ENCODE assay signal across 9 cellular contexts in the genomic region with DNA sequence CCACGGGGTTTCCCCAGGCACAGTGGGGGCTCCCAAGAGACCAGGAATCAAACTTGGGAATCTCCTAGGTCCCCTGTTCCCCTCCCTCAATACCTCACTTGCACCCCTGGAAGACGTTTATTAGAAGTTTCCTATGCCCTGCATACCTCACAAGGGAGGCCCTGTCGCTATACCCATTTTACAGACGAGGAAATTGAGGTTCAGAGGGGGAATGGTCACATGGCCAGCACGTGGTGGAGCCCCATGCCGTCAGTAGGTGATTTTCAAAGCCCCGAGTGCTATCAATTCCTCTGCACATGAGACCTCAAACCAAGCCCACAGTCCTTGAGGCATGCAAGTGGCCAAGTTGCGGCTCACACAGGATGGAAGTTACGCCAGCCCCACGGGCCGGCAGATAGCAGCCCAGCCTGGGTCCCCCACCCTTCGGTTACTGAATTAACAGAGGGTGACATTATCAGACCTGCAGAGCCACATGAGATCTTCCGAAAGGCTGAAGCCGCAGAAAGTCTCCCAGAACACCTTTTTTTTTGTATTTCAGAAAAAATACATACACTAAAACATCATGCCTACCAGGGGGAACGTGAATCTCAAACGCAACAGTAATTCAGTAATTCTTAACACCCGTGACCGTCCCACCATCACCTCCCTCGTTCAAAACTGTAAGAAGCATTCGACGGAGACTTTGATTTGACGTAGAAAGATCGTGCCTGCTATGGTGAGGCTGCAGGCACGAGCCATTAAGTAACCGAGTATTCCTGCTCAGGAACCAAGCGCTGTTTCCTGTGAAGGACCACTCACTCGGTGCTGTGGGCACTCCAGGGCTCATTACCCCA.
DNase-seq lines count a peak whose midpoint lies in the region; FAIRE-seq and TF ChIP-seq lines count a peak whose summit lies in the region.
"Had no signal": no experiment of that assay in that cellular context is flagged by ENCODE, and none has a peak within 500 bp of the region (broad histone marks: within the 10 kb centered on the region; RNA-seq: fewer than 3 reads in every experiment).

No MANE protein-coding gene starts in this region.

- H3K36me3 ChIP-seq in endothelial cell of umbilical vein (ENCODE audit: control insufficient read depth in 2 of 2, extremely low read depth in 1 of 2, insufficient read depth in 2 of 2, low read length in 2 of 2) (peaks cover 2 to 19% of the 10 kb centered on the region in 2 experiments), osteoblast (ENCODE audit: insufficient read depth, low read length) (peaks cover 33% of the 10 kb centered on the region), tibial nerve (peaks cover 0 to 53% (median 9%) of the 10 kb centered on the region in 3 donors)

- FAIRE-seq in endothelial cell of umbilical vein (lab: Jason Lieb, UNC), result no peak

- H3K4me3 ChIP-seq in endothelial cell of umbilical vein (replicated peaks in 1 of 3; ENCODE audit: insufficient read depth in 1 of 3, low read depth in 1 of 3, low read length in 3 of 3) (no peak overlapping the region), osteoblast (ENCODE audit: insufficient read depth, low read length) (no peak overlapping the region), tibial nerve (peak overlapping the region in 1 of 4 donors; percentile 20)

- POLR2A ChIA-PET in endothelial cell of umbilical vein (lab: Charles Lee), result no interaction called here

- H3K79me2 ChIP-seq in endothelial cell of umbilical vein (ENCODE audit: control insufficient read depth, insufficient read depth, low read length) (no peaks in the 10 kb centered on the region), osteoblast (ENCODE audit: insufficient read depth, low read length) (peaks cover 2% of the 10 kb centered on the region)

- no peaks in the 10 kb centered on the region for H3K27me3 ChIP-seq in endothelial cell of umbilical vein (ENCODE audit: control insufficient read depth in 2 of 2, insufficient read depth in 2 of 2, low read length in 2 of 2)
- no peaks in the 10 kb centered on the region for H3K27me3 ChIP-seq in osteoblast (ENCODE audit: insufficient read depth, low read length)
- no peaks in the 10 kb centered on the region for H3K27me3 ChIP-seq in tibial nerve

- H3K4me2 ChIP-seq in endothelial cell of umbilical vein (ENCODE audit: insufficient read depth, low read length) (peak overlapping the region; percentile 9), osteoblast (ENCODE audit: insufficient read depth, low read length) (peak overlapping the region; percentile 46)

- no peak for TF ChIP-seq EP300 in tibial nerve (IDR thresholded peaks at IDR 0.05)

- H3K9me3 ChIP-seq in endothelial cell of umbilical vein (replicated peaks; ENCODE audit: control insufficient read depth, insufficient read depth, low read length), result no peaks in the 10 kb centered on the region
- no peaks in the 10 kb centered on the region for H3K9me3 ChIP-seq in osteoblast (ENCODE audit: low read depth, low read length)
- H3K9me3 ChIP-seq in tibial nerve, result no peaks in the 10 kb centered on the region

- CTCF ChIA-PET in endothelial cell of umbilical vein (lab: Charles Lee), result interaction anchor here (1.7 kb wide), 1 partner anchor 43 kb away, joined by 4 read pairs; no protein-coding TSS in a partner anchor

- H2AFZ ChIP-seq in endothelial cell of umbilical vein (ENCODE audit: low read depth, low read length) (no peak overlapping the region), osteoblast (ENCODE audit: low read length) (no peak overlapping the region)

- DNase-seq in activated CD8-positive, alpha-beta memory T cell treated with anti-CD3 and anti-CD28 coated beads for 4 hours (ENCODE audit: low read depth in 2 of 2), result peak; percentile 14 to 33
- DNase-seq in activated CD8-positive, alpha-beta memory T cell treated with anti-CD3 and anti-CD28 coated beads for 24 hours, result no peak
- DNase-seq in endothelial cell of umbilical vein (ENCODE audit: low read depth, low spot score) (no peak), osteoblast (ENCODE audit: insufficient read length, low spot score, missing footprints) (no peak), tibial nerve (ENCODE audit: low spot score in 2 of 2) (no peak), nucleus accumbens (lab: John Stamatoyannopoulos, UW) (no peak), glomerular visceral epithelial cell (ENCODE audit: extremely low spot score) (no peak), germinal center (ENCODE audit: low spot score) (no peak)
- DNase-seq: 8988T had no signal

- dilution Hi-C loops in endothelial cell of umbilical vein (cut with MboI; ENCODE audit: extremely low pct_ligation_motif_present, low sequenced_read_pairs), result no loop called here

- TSS peak; percentile 43 for BruUV-seq in endothelial cell of umbilical vein (replicated peaks; lab: Mats Ljungman, UMichigan)

- peak overlapping the region; percentile 98 for H3K27ac ChIP-seq in endothelial cell of umbilical vein (ENCODE audit: insufficient read depth, low read depth, low read length)
- H3K27ac ChIP-seq in osteoblast (ENCODE audit: low read depth, low read length), result peak overlapping the region; percentile 72
- peak overlapping the region; percentile 74 to 96 (median 86) for H3K27ac ChIP-seq in tibial nerve

- intact Hi-C loops in endothelial cell of umbilical vein (cut with micrococcal nuclease), result loop anchor here (1.0 to 2.0 kb wide), 6 partner anchors 17 to 343 kb away; no protein-coding TSS in a partner anchor

- 71 to 74% methylated on average over 27 of the region's 27 CpGs for WGBS in tibial nerve, 2 donors

- H3K4me1 ChIP-seq in endothelial cell of umbilical vein (ENCODE audit: control insufficient read depth, extremely low read depth, insufficient read depth, low read length), result peaks cover 39% of the 10 kb centered on the region
- H3K4me1 ChIP-seq in osteoblast (ENCODE audit: insufficient read depth, low read length), result peaks cover 27% of the 10 kb centered on the region
- H3K4me1 ChIP-seq in tibial nerve, result peaks cover 3 to 88% (median 51%) of the 10 kb centered on the region in 4 donors

- no peaks in the 10 kb centered on the region for H3K9me1 ChIP-seq in endothelial cell of umbilical vein (replicated peaks; ENCODE audit: control insufficient read depth, extremely low read depth, insufficient read depth, low read length)

- H4K20me1 ChIP-seq in endothelial cell of umbilical vein (replicated peaks; ENCODE audit: control insufficient read depth, extremely low read depth, insufficient read depth, low read length), result no peaks in the 10 kb centered on the region
- H4K20me1 ChIP-seq in osteoblast (ENCODE audit: insufficient read depth, low read length), result peaks cover 3% of the 10 kb centered on the region

- TF ChIP-seq CTCF in endothelial cell of umbilical vein (IDR thresholded peaks at IDR 0.05; ENCODE audit: extremely low read depth in 1 of 2, insufficient read depth in 1 of 2, low read depth in 1 of 2, low read length in 2 of 2), result no peak
- no peak for TF ChIP-seq CTCF in osteoblast (IDR thresholded peaks at IDR 0.05; ENCODE audit: extremely low read depth, low read depth, low read length)
- no peak for TF ChIP-seq CTCF in tibial nerve (IDR thresholded peaks at IDR 0.05)

- peak overlapping the region; percentile 88 for H3K9ac ChIP-seq in endothelial cell of umbilical vein (replicated peaks; ENCODE audit: extremely low read depth, insufficient read depth, low read length)

- TF ChIP-seq POLR2A in endothelial cell of umbilical vein (IDR thresholded peaks at IDR 0.05; ENCODE audit: low read depth, low read length), result no peak
- no peak for TF ChIP-seq POLR2A in tibial nerve (IDR thresholded peaks at IDR 0.05)

TF ChIP-seq in endothelial cell of umbilical vein, 7 proteins besides CTCF, POLR2A, EP300 and RAD21:
- TF ChIP-seq GATA2 (IDR thresholded peaks at IDR 0.05; ENCODE audit: insufficient read depth, insufficient read length, low read depth, low read length), result no peak
- no peak for TF ChIP-seq MYC (IDR thresholded peaks at IDR 0.05; ENCODE audit: low read depth, low read length)
- TF ChIP-seq, protein P1, sequence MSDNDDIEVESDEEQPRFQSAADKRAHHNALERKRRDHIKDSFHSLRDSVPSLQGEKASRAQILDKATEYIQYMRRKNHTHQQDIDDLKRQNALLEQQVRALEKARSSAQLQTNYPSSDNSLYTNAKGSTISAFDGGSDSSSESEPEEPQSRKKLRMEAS (IDR thresholded peaks at IDR 0.05; ENCODE audit: insufficient read depth, insufficient read length), result no peak

Comparison
In these comparisons a context has a peak if more than half of its experiments do, and no peak if none do; other contexts are left out.
1. DNase-seq: peak in activated CD8-positive, alpha-beta memory T cell treated with anti-CD3 and anti-CD28 coated beads for 4 hours (2 of 2); none in activated CD8-positive, alpha-beta memory T cell treated with anti-CD3 and anti-CD28 coated beads for 24 hours (single experiment), endothelial cell of umbilical vein (single experiment), osteoblast (single experiment), tibial nerve (0 of 2), nucleus accumbens (0 of 56), glomerular visceral epithelial cell (single experiment) and germinal center (single experiment).
2. Peak in every context shown above with its lines, with median percentiles within 50 percentile points of each other: H3K27ac ChIP-seq.